ENCODE assay signal across 10 cellular contexts in the genomic region with DNA sequence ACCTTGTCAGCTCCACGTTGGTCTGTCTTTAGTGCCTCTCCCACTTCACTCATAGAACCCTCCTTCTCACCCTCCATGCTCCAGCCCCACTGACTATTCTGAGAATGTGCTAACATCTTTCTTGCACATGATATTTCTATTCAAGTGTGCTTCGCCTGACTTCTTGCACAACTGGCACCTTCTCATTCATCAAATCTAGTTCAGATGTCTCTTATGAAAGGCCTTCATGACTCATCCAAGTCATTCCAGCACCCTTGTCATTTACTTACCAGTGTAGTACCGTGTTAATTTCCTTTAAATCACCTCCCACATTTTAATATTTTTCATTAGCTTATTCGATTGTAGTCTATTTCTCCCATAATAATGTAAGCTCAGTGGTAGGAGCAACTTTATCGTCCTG.
"Had no signal": no experiment of that assay in that cellular context is flagged by ENCODE, and none has a peak within 500 bp of the region (broad histone marks: within the 10 kb centered on the region; RNA-seq: fewer than 3 reads in every experiment).

No MANE protein-coding gene starts in this region.

- H3K36me3 ChIP-seq: HAP-1 had no signal

- ATAC-seq: HCT116, HepG2 had no signal

- H3K27me3 Mint-ChIP-seq: IgD-negative memory B cell had no signal

- H3K27ac ChIP-seq: GM23248, HL-60 had no signal

- H3K4me1 ChIP-seq: HAP-1 had no signal

- H3K4me3 ChIP-seq: GM23248, HAP-1 had no signal

- H3K4me1 Mint-ChIP-seq: IgD-negative memory B cell had no signal

- DNase-seq: GM23248, GOT3, H7, HFFc6, KBM-7 had no signal

- H3K4me3 Mint-ChIP-seq: HFFc6, IgD-negative memory B cell had no signal

- H3K36me3 Mint-ChIP-seq: IgD-negative memory B cell had no signal

- H3K27ac Mint-ChIP-seq: HFFc6, IgD-negative memory B cell had no signal
